38 cellular contexts compared by ENCODE assay signal in the genomic region with DNA sequence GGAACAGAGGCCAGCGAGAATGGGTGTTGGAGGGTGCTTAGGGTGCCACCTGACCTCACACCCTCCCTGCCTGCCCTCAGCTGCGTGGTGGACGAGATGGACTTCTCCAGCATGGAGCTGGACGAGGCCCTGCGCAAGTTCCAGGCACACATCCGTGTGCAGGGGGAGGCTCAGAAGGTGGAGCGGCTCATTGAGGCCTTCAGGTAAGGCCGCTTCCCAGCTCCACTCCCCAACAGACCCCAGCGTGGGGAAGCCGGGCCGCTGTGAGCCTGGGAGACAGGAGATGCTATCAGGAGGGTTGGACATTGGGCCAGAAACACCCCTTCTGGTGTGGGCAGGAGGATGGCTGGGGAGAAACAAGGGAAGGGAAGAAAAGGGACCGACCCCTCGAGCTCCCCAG. TPM values are rescaled to one million over a fixed set of nuclear protein-coding genes. Genes with fewer than 3 reads are reported as not detected.
"Had no signal": no experiment of that assay in that cellular context is flagged by ENCODE, and none has a peak within 500 bp of the region (broad histone marks: within the 10 kb centered on the region; RNA-seq: fewer than 3 reads in every experiment).

No MANE protein-coding gene starts in this region.

- H3K4me3 ChIP-seq: MG63 had no signal

- DNase-seq: Karpas-422, Kasumi-1, MG63, MM.1S, MV-4-11, NCI-H1048, NCI-H1092, NCI-H1092 treated with DMSO at 0.1 percent for 48 hours, NCI-H1105, NCI-H1105 treated with DMSO at 0.1 percent for 48 hours, NCI-H1417, NCI-H1417 treated with DMSO at 0.1 percent for 48 hours, NCI-H1436, NCI-H1436 treated with DMSO at 0.1 percent for 48 hours, NCI-H146, NCI-H1694, NCI-H1694 treated with DMSO at 0.1 percent for 48 hours, NCI-H187, NCI-H187 treated with DMSO at 0.1 percent for 48 hours, NCI-H1930, NCI-H2029, NCI-H2081, NCI-H2081 treated with DMSO at 0.1 percent for 48 hours, NCI-H2107, NCI-H2171, NCI-H2171 treated with DMSO at 0.1 percent for 48 hours, NCI-H2227 treated with DMSO at 0.1 percent for 48 hours, NCI-H226, NCI-H345, NCI-H446, NCI-H446 treated with DMSO at 0.1 percent for 48 hours, NCI-H510A, NCI-H510A treated with DMSO at 0.1 percent for 48 hours had no signal

- H3K9me3 ChIP-seq: MG63 had no signal

- H3K27ac ChIP-seq: KMS-11 had no signal

- H3K4me2 ChIP-seq: KMS-11 had no signal

- H3K36me3 ChIP-seq: MG63 had no signal

- H3K9ac ChIP-seq: KMS-11 had no signal

RNA-seq across cellular contexts. Expression of gene SLC6A12, which starts 57.0 kb away (rescaled TPM):
- total RNA-seq: LHCN-M2, M059J, MCF 10A, NCI-H460 had no signal
